ENCODE assay signal across 9 cellular contexts in genomic region chr11:1761857-1762536, GRCh38. TPM values are rescaled to one million over a fixed set of nuclear protein-coding genes. Genes with fewer than 3 reads are reported as not detected.
A peak's percentile ranks its signal among the peaks of the same experiment; 100 is the strongest.
DNase-seq lines count a peak whose midpoint lies in the region; ATAC-seq, FAIRE-seq and TF ChIP-seq lines count a peak whose summit lies in the region.
"Had no signal": no experiment of that assay in that cellular context is flagged by ENCODE, and none has a peak within 500 bp of the region (broad histone marks: within the 10 kb centered on the region; RNA-seq: fewer than 3 reads in every experiment).

No MANE protein-coding gene starts in this region.

- CTCF ChIA-PET in PC-9 (lab: Charles Lee) = interaction anchor here (0.6 to 1.3 kb wide), 6 partner anchors 16 to 453 kb away, joined by 3 to 9 read pairs (median 3); partner anchors contain the start of genes SYT8 and TOLLIP

- peaks cover 44% of the 10 kb centered on the region for H3K79me2 ChIP-seq in PC-9 (ENCODE audit: low read depth)

- peak overlapping the region; percentile 88 for H3K4me3 Mint-ChIP-seq in central memory CD8-positive, alpha-beta T cell
- H3K4me3 Mint-ChIP-seq in memory B cell = peak overlapping the region; percentile 52

- DNase-seq in PC-9 (no peak), memory B cell (ENCODE audit: low spot score in 2 of 2) (no peak), testis (no peak), MG63 (no peak), GM12891 (ENCODE audit: insufficient read length, low spot score) (no peak)
- no peak for DNase-seq in central memory CD8-positive, alpha-beta T cell (ENCODE audit: low spot score in 2 of 2)
- DNase-seq: T-helper 9 cell had no signal

- H3K4me3 ChIP-seq in PC-9 (peak overlapping the region; percentile 66), testis (peak overlapping the region in 1 of 2 donors; percentile 97), MG63 (no peak overlapping the region; the same call in 1 of the 2 replicates)

- TF ChIP-seq CTCF in PC-9 (conservative IDR thresholded peaks at IDR 0.05) = no peak
- TF ChIP-seq CTCF in testis (IDR thresholded peaks at IDR 0.05) = no peak

- no peaks in the 10 kb centered on the region for H3K27me3 ChIP-seq in PC-9 (ENCODE audit: insufficient read depth, low read depth)
- H3K27me3 ChIP-seq in testis = no peaks in the 10 kb centered on the region
- H3K27me3 ChIP-seq in MG63 = no peaks in the 10 kb centered on the region

- H3K27me3 Mint-ChIP-seq in central memory CD8-positive, alpha-beta T cell = no peaks in the 10 kb centered on the region
- no peaks in the 10 kb centered on the region for H3K27me3 Mint-ChIP-seq in memory B cell

- H3K36me3 ChIP-seq in PC-9 (ENCODE audit: low read depth) (0 out of 2 replicates have a peak, but pooled peaks cover 4% of the 10 kb centered on the region), testis (ENCODE audit: low read depth, missing control alignments) (no peaks in the 10 kb centered on the region), MG63 (peaks cover 13% of the 10 kb centered on the region)

- H3K27ac ChIP-seq in PC-9 (0 out of 2 replicates have a peak overlapping the region, but pooled peaks have one; percentile 39), testis (peak overlapping the region; percentile 81 to 88)
- H3K27ac ChIP-seq: KMS-11 had no signal

- H3K27ac Mint-ChIP-seq in central memory CD8-positive, alpha-beta T cell (ENCODE audit: low read depth) = peak overlapping the region; percentile 49
- H3K27ac Mint-ChIP-seq in memory B cell = peak overlapping the region; percentile 65

- H4K20me1 ChIP-seq in PC-9 (ENCODE audit: insufficient read depth) = no peaks in the 10 kb centered on the region

- TF ChIP-seq POLR2A in testis (IDR thresholded peaks at IDR 0.05) (no peak), GM12891 (IDR thresholded peaks at IDR 0.05; ENCODE audit: low read depth, low read length) (no peak)

- H3K4me2 ChIP-seq in PC-9 = peak overlapping the region; percentile 85

- peaks cover 11% of the 10 kb centered on the region; the same call in 1 of the 2 replicates for H3F3A ChIP-seq in PC-9 (ENCODE audit: insufficient read depth, low read depth)

- BruUV-seq in PC-9 (replicated peaks; lab: Mats Ljungman, UMichigan) = no TSS peak

- H3K4me1 Mint-ChIP-seq in central memory CD8-positive, alpha-beta T cell = peaks cover 41% of the 10 kb centered on the region
- H3K4me1 Mint-ChIP-seq in memory B cell = peaks cover 19% of the 10 kb centered on the region

- H2AFZ ChIP-seq in PC-9 = no peak overlapping the region

- POLR2A ChIA-PET in PC-9 (lab: Charles Lee; ENCODE audit: unreplicated experiment) = interaction anchor here (0.6 to 1.3 kb wide), 4 partner anchors 17 to 72 kb away, joined by 3 to 12 read pairs (median 6); partner anchors contain the start of gene SYT8

- ATAC-seq in central memory CD8-positive, alpha-beta T cell (replicated peaks; ENCODE audit: extremely low read depth, poor library complexity, severe bottlenecking) = no peak
- ATAC-seq in memory B cell (ENCODE audit: low read depth) = no peak
- no peak for ATAC-seq in GM18502 (IDR thresholded peaks at IDR 0.05; ENCODE audit: poor library complexity, unreplicated experiment)

- no peaks in the 10 kb centered on the region for H3K9me3 Mint-ChIP-seq in central memory CD8-positive, alpha-beta T cell
- H3K9me3 Mint-ChIP-seq in memory B cell = no peaks in the 10 kb centered on the region

- H3K4me1 ChIP-seq in PC-9 (replicated peaks; ENCODE audit: insufficient read depth) (peaks cover 26% of the 10 kb centered on the region), testis (peaks cover 40% of the 10 kb centered on the region)

- H3K9me3 ChIP-seq in PC-9 (ENCODE audit: insufficient read depth, low read depth) (no peaks in the 10 kb centered on the region), testis (no peaks in the 10 kb centered on the region), MG63 (no peaks in the 10 kb centered on the region)

- intact Hi-C loops in PC-9 (cut with micrococcal nuclease; ENCODE audit: unreplicated experiment) (loop anchor here (1.0 to 2.0 kb wide), 2 partner anchors 34 to 67 kb away; no protein-coding TSS in a partner anchor), testis (cut with DNase I; ENCODE audit: low total_unique reads) (no loop called here)

- WGBS in testis, 2 donors = 66 to 81% methylated on average over 6 to 12 of the region's 12 CpGs

- H3K36me3 Mint-ChIP-seq in central memory CD8-positive, alpha-beta T cell (ENCODE audit: insufficient read depth) = peaks cover 4% of the 10 kb centered on the region
- peaks cover 2% of the 10 kb centered on the region for H3K36me3 Mint-ChIP-seq in memory B cell

- FAIRE-seq in GM12891 (lab: Jason Lieb, UNC) = no peak

- no peaks in the 10 kb centered on the region for H3K9me2 ChIP-seq in PC-9 (ENCODE audit: insufficient read depth)

TF ChIP-seq in GM12891, 5 proteins besides CTCF, POLR2A, EP300 and RAD21:
- TF ChIP-seq POU2F2 (IDR thresholded peaks at IDR 0.05; ENCODE audit: low read depth, low read length) = no peak
- no peak for TF ChIP-seq POLR2AphosphoS5 (IDR thresholded peaks at IDR 0.05; ENCODE audit: low read depth, low read length)
- TF ChIP-seq PAX5 (IDR thresholded peaks at IDR 0.05; ENCODE audit: insufficient read depth, low read length, severe bottlenecking) = no peak
- no peak for TF ChIP-seq SPI1 (IDR thresholded peaks at IDR 0.05; ENCODE audit: low read depth, low read length)
- no peak for TF ChIP-seq TAF1 (IDR thresholded peaks at IDR 0.05; ENCODE audit: low read depth, low read length)

RNA-seq across cellular contexts. Expression of gene CTSD, which starts 1.7 kb away (rescaled TPM):
- 735 and 993 TPM in 2 replicates for total RNA-seq in PC-9 (2021)
- total RNA-seq in testis = 100 to 1,000 TPM; 522 to 897 TPM
- polyA plus RNA-seq in testis (ENCODE audit: insufficient read depth, low read depth, low replicate concordance) = 486 TPM
- total RNA-seq in MG63 (2014; rRNA removed; shearing (Covaris generic); ENCODE audit: low replicate concordance) = 201 and 234 TPM in 2 replicates
- 24.3 TPM for polyA plus RNA-seq in GM12891 (2012; ENCODE audit: low read depth, missing spikeins)

RNA-seq across cellular contexts. Expression of gene IFITM10, which starts 11.6 kb away (rescaled TPM):
- total RNA-seq in PC-9 (2021) = 4.2 and 5.5 TPM in 2 replicates
- total RNA-seq in testis = 1 to 10 TPM; 6.0 to 9.6 TPM
- 2.6 TPM for polyA plus RNA-seq in testis (ENCODE audit: insufficient read depth, low read depth, low replicate concordance)
- total RNA-seq in MG63 (2014; rRNA removed; shearing (Covaris generic); ENCODE audit: low replicate concordance) = 0.03 and 1.8 TPM in 2 replicates
- polyA plus RNA-seq in GM12891 (2012; ENCODE audit: low read depth, missing spikeins) = 0.18 TPM
